ENCODE assay signal across 32 cellular contexts in genomic region chr2:21008790-21009661, GRCh38. TPM values are rescaled to one million over a fixed set of nuclear protein-coding genes. Genes with fewer than 3 reads are reported as not detected.
DNase-seq lines count a peak whose midpoint lies in the region; ATAC-seq, FAIRE-seq and TF ChIP-seq lines count a peak whose summit lies in the region.
"Had no signal": no experiment of that assay in that cellular context is flagged by ENCODE, and none has a peak within 500 bp of the region (broad histone marks: within the 10 kb centered on the region; RNA-seq: fewer than 3 reads in every experiment).

No MANE protein-coding gene starts in this region.

- TF ChIP-seq CTCF in GM12878 (IDR thresholded peaks at IDR 0.05 in 2 of 3, conservative IDR thresholded peaks at IDR 0.05 in 1 of 3; ENCODE audit: control insufficient read depth in 2 of 3, extremely low read depth in 1 of 3, insufficient read depth in 1 of 3, low read depth in 3 of 3, low read length in 3 of 3) (no peak), liver (IDR thresholded peaks at IDR 0.05; ENCODE audit: low read depth, low read length, missing input control) (no peak), chondrocyte (IDR thresholded peaks at IDR 0.05) (no peak)

- H2AFZ ChIP-seq in GM12878 (ENCODE audit: control insufficient read depth, low read depth, low read length): no peak overlapping the region

- no peak overlapping the region for H3K4me3 Mint-ChIP-seq in chondrocyte (ENCODE audit: unreplicated experiment)
- H3K4me3 Mint-ChIP-seq: CD14-positive monocyte; CD4-positive, alpha-beta memory T cell; CD4-positive, CD25-positive, alpha-beta regulatory T cell; CD8-positive, alpha-beta memory T cell had no signal

- peaks cover 9% of the 10 kb centered on the region for H3K36me3 Mint-ChIP-seq in chondrocyte (ENCODE audit: low read depth)
- H3K36me3 Mint-ChIP-seq: CD14-positive monocyte; CD4-positive, alpha-beta memory T cell; CD4-positive, CD25-positive, alpha-beta regulatory T cell; CD8-positive, alpha-beta memory T cell had no signal

- H3K27ac ChIP-seq in GM12878 (ENCODE audit: control insufficient read depth, insufficient read depth) (no peak overlapping the region), liver (ENCODE audit: low read depth in 1 of 2, low read length in 2 of 2) (no peak overlapping the region)
- H3K27ac ChIP-seq: BLaER1 had no signal

- CTCF ChIA-PET in GM12878 (lab: Yijun Ruan, JAX): interaction anchor here (1.2 to 1.3 kb wide), 3 partner anchors 10 to 348 kb away, joined by 3 to 4 read pairs (median 3); no protein-coding TSS in a partner anchor

- TF ChIP-seq RAD21 in GM12878 (IDR thresholded peaks at IDR 0.05; ENCODE audit: insufficient read depth, low read depth, low read length): no peak
- TF ChIP-seq RAD21 in liver (IDR thresholded peaks at IDR 0.05): no peak

- H3K9me3 ChIP-seq in GM12878 (replicated peaks; ENCODE audit: control insufficient read depth, insufficient read depth, low read length): no peaks in the 10 kb centered on the region
- H3K9me3 ChIP-seq in liver (ENCODE audit: control insufficient read depth in 4 of 4, low read length in 3 of 4): no peaks in the 10 kb centered on the region
- H3K9me3 ChIP-seq: BE2C, BLaER1 had no signal

- H3K27ac Mint-ChIP-seq in chondrocyte (ENCODE audit: unreplicated experiment): no peak overlapping the region
- H3K27ac Mint-ChIP-seq: CD14-positive monocyte; CD4-positive, CD25-positive, alpha-beta regulatory T cell; CD8-positive, alpha-beta memory T cell had no signal

- H3K27me3 Mint-ChIP-seq in chondrocyte (ENCODE audit: low read depth): peaks cover 49% of the 10 kb centered on the region

- H3K4me1 Mint-ChIP-seq in chondrocyte (ENCODE audit: low read depth): no peaks in the 10 kb centered on the region
- H3K4me1 Mint-ChIP-seq: CD14-positive monocyte; CD4-positive, alpha-beta memory T cell; CD4-positive, CD25-positive, alpha-beta regulatory T cell; CD8-positive, alpha-beta memory T cell had no signal

- DNase-seq in GM12878 (ENCODE audit: low read depth, low spot score) (no peak), islet precursor cell (peak; percentile 4), NCI-H2196 (lab: John Stamatoyannopoulos, UW; ENCODE audit: unreplicated experiment) (no peak), chondrocyte (ENCODE audit: low spot score) (no peak), DMS 273 (lab: John Stamatoyannopoulos, UW; ENCODE audit: unreplicated experiment) (no peak)
- no peak for DNase-seq in stimulated activated CD4-positive, alpha-beta T cell treated with anti-CD3 and anti-CD28 coated beads, Interleukin-2, amount 100 ng/mL, for 48 hours
- DNase-seq: 8988T; ACHN; BE2C; C1 segment of cervical spinal cord; Calu3; CD4-positive, alpha-beta memory T cell; CD4-positive, CD25-positive, alpha-beta regulatory T cell; CD8-positive, alpha-beta memory T cell; COR-L47; DMS 273 treated with DMSO at 0.1 percent for 48 hours; DMS153; DMS53; DMS79; DND-41; EL; GDM1 had no signal

- H3K9me3 Mint-ChIP-seq in chondrocyte (ENCODE audit: low read depth): peaks cover 6% of the 10 kb centered on the region
- H3K9me3 Mint-ChIP-seq: CD4-positive, alpha-beta memory T cell; CD8-positive, alpha-beta memory T cell had no signal

- no peaks in the 10 kb centered on the region for H4K20me1 ChIP-seq in GM12878 (ENCODE audit: control insufficient read depth, insufficient read depth)
- H4K20me1 ChIP-seq: BLaER1 had no signal

- RAD21 ChIA-PET in GM12878 (lab: Charles Lee; ENCODE audit: unreplicated experiment): no interaction called here

- H3K4me1 ChIP-seq in GM12878 (ENCODE audit: control insufficient read depth, insufficient read depth, low read length): no peaks in the 10 kb centered on the region
- H3K4me1 ChIP-seq in liver (ENCODE audit: control insufficient read depth in 4 of 4, insufficient read depth in 4 of 4, low read length in 3 of 4): no peaks in the 10 kb centered on the region
- H3K4me1 ChIP-seq: BE2C, BLaER1 had no signal

- no peak for TF ChIP-seq POLR2A in GM12878 (IDR thresholded peaks at IDR 0.05; ENCODE audit: low read depth, low read length)

- in situ Hi-C loops in GM12878 (cut with MboI): no loop called here

- SMC1A ChIA-PET in GM12878 (lab: Charles Lee; ENCODE audit: uncharacterized antibody, unreplicated experiment): no interaction called here

- WGBS in GM12878 (ENCODE audit: insufficient coverage, insufficient replicate concordance, low lambda C conversion rate, missing lambda C conversion rate): 36% methylated on average over 7 of the region's 7 CpGs
- 90% methylated on average over 7 of the region's 7 CpGs for WGBS in liver

- no peak overlapping the region for H3K4me2 ChIP-seq in GM12878 (ENCODE audit: control insufficient read depth, insufficient read depth)
- H3K4me2 ChIP-seq: BLaER1 had no signal

- ATAC-seq in GM12878: no peak

- no peak for TF ChIP-seq EP300 in GM12878 (IDR thresholded peaks at IDR 0.05; ENCODE audit: borderline replicate concordance in 1 of 2, control insufficient read depth in 1 of 2, low read depth in 2 of 2, low read length in 2 of 2)

- no TSS peak for BruUV-seq in GM12878 (replicated peaks; lab: Mats Ljungman, UMichigan)

- H3K79me2 ChIP-seq in GM12878 (ENCODE audit: control insufficient read depth, insufficient read depth, low read length): no peaks in the 10 kb centered on the region

- POLR2A ChIA-PET in GM12878 (lab: Charles Lee): no interaction called here

- H3K4me3 ChIP-seq in GM12878 (no peak overlapping the region), liver (ENCODE audit: low read depth in 1 of 3, low read length in 3 of 3) (no peak overlapping the region)
- H3K4me3 ChIP-seq: BLaER1 had no signal

- FAIRE-seq in GM12878 (lab: Jason Lieb, UNC): no peak
- FAIRE-seq: A204.1, D721Med, GM12891, GM19239 had no signal

- H3K9ac ChIP-seq in GM12878 (ENCODE audit: control insufficient read depth, insufficient read depth, low read length) (no peak overlapping the region), liver (ENCODE audit: low read depth in 1 of 2, low read length in 2 of 2) (no peak overlapping the region)
- H3K9ac ChIP-seq: BLaER1 had no signal

- intact Hi-C loops in GM12878 (cut with micrococcal nuclease; ENCODE audit: unreplicated experiment): no loop called here

- no peaks in the 10 kb centered on the region for H3K27me3 ChIP-seq in GM12878 (replicated peaks in 1 of 2; ENCODE audit: control insufficient read depth in 2 of 2, insufficient read depth in 2 of 2, low read length in 1 of 2)
- H3K27me3 ChIP-seq in liver (ENCODE audit: control insufficient read depth in 4 of 4, insufficient read depth in 4 of 4, low read length in 3 of 4): no peaks in the 10 kb centered on the region
- H3K27me3 ChIP-seq: BLaER1 had no signal

- no peaks in the 10 kb centered on the region for H3K36me3 ChIP-seq in GM12878 (ENCODE audit: control insufficient read depth in 2 of 2, insufficient read depth in 2 of 2, low read length in 1 of 2)
- peaks cover 18 to 87% (median 80%) of the 10 kb centered on the region in 4 donors for H3K36me3 ChIP-seq in liver (ENCODE audit: control insufficient read depth in 4 of 4, insufficient read depth in 3 of 4, low read depth in 1 of 4, low read length in 3 of 4)
- H3K36me3 ChIP-seq: BE2C, BLaER1 had no signal

TF ChIP-seq in GM12878, 131 proteins besides CTCF, POLR2A, EP300 and RAD21:
- TF ChIP-seq TCF12 (IDR thresholded peaks at IDR 0.05; ENCODE audit: low read depth, low read length) (no peak), TCF7 (IDR thresholded peaks at IDR 0.05; ENCODE audit: borderline replicate concordance) (peak; percentile 51; the same call in 1 of the 2 replicates)

TF ChIP-seq in liver, 16 proteins besides CTCF, POLR2A, EP300 and RAD21 (continues in another document):
- TF ChIP-seq SP1 (IDR thresholded peaks at IDR 0.05) (no peak), RXRA (IDR thresholded peaks at IDR 0.05) (no peak), JUND (IDR thresholded peaks at IDR 0.05) (peak in 1 of 2 donors; percentile 31), HNF4A (conservative IDR thresholded peaks at IDR 0.05) (no peak), NR2F2 (IDR thresholded peaks at IDR 0.05) (no peak), HNF4G (IDR thresholded peaks at IDR 0.05) (no peak), FOXA2 (IDR thresholded peaks at IDR 0.05) (peak; percentile 23), MAX (IDR thresholded peaks at IDR 0.05) (no peak), EGR1 (IDR thresholded peaks at IDR 0.05; ENCODE audit: low read depth in 2 of 2) (no peak)

RNA-seq across cellular contexts. Expression of gene APOB, which starts 34.8 kb away (rescaled TPM):
- not detected in 2 replicates for total RNA-seq in GM12878 (2013; cell fraction: nucleolus; rRNA removed)
- total RNA-seq in GM12878 (2014; rRNA removed) (not detected in 2 replicates), GM12878 (2014; rRNA removed; fragmentation: Illumina TruSeq; extraction: Trizol) (not detected in 2 replicates), GM12878 (2021) (1.1 and 1.4 TPM in 2 replicates), liver (1,000 to 10,000 TPM; 2,357 to 2,949 TPM), chondrocyte (0.23 to 0.32 TPM (median 0.31 TPM) in 3 replicates)
- polyA plus RNA-seq in GM12878 (2011; ENCODE audit: low read depth): not detected
- polyA plus RNA-seq in GM12878 (2011; rRNA removed) (not detected in 2 replicates), GM12878 (2014; fragmentation: Illumina TruSeq; extraction: Trizol) (not detected in 2 replicates), GM12878 (2014; fragmentation: Nextera tagmentation; extraction: Ambion mirVana) (not detected), GM12878 (2014; rRNA removed) (not detected in 2 replicates), GM12878 (2016; fragmentation: Nextera tagmentation; extraction: Ambion mirVana) (not detected), liver (100 to 1,000 TPM; 431 to 570 TPM)
- polyA plus RNA-seq in GM12878 (2011; cell fraction: cytosol; rRNA removed): 0.01 and 0.02 TPM in 2 replicates
- 0.01 and 0.03 TPM in 2 replicates for polyA plus RNA-seq in GM12878 (2011; cell fraction: nucleus; rRNA removed)
- not detected in 2 replicates for polyA plus RNA-seq in GM12878 (2012)
- polyA minus RNA-seq in GM12878 (2011; rRNA and poly(A)+ RNA removed): under 0.01 and 0.07 TPM in 2 replicates
- polyA minus RNA-seq in GM12878 (2011; cell fraction: cytosol; rRNA and poly(A)+ RNA removed): not detected in 2 replicates
- under 0.01 TPM in 1 of 2 replicates, not detected in the other for polyA minus RNA-seq in GM12878 (2011; cell fraction: nucleus; rRNA and poly(A)+ RNA removed)
- total RNA-seq: A673; CD4-positive, alpha-beta memory T cell; CD4-positive, CD25-positive, alpha-beta regulatory T cell; CD8-positive, alpha-beta memory T cell; Daoy; G401 had no signal
- polyA plus RNA-seq: CD4-positive, alpha-beta memory T cell; CD4-positive, CD25-positive, alpha-beta regulatory T cell; CD8-positive, alpha-beta memory T cell had no signal

Comparison
In these comparisons a context has a peak if more than half of its experiments do, and no peak if none do; other contexts are left out.
1. RNA of gene APOB, which starts 34.8 kb away (total RNA-seq): 2,357 to 2,949 TPM in liver; 0.23 to 0.32 TPM in chondrocyte and 1.1 to 1.4 TPM in GM12878; every median in the first group is over 100 times any median in the second.